ENCODE assay signal across 17 cellular contexts in genomic region chr18:3048820-3049349, GRCh38. TPM values are rescaled to one million over a fixed set of nuclear protein-coding genes. Genes with fewer than 3 reads are reported as not detected.
DNase-seq lines count a peak whose midpoint lies in the region; ATAC-seq, FAIRE-seq and TF ChIP-seq lines count a peak whose summit lies in the region.
"Had no signal": no experiment of that assay in that cellular context is flagged by ENCODE, and none has a peak within 500 bp of the region (broad histone marks: within the 10 kb centered on the region; RNA-seq: fewer than 3 reads in every experiment).

No MANE protein-coding gene starts in this region.

- H3K4me2 ChIP-seq in BLaER1 treated with 17β-estradiol and CSF1 and Interleukin-3, amounts not matched to agents 10 nM and 100 nM: peak overlapping the region in 6 of 11 experiments; percentile 6 to 49 (median 20); a peak in 6 of 22 replicates
- no peak overlapping the region for H3K4me2 ChIP-seq in K562 (ENCODE audit: insufficient read depth, low read length)
- H3K4me2 ChIP-seq in neural progenitor cell: no peak overlapping the region

- peaks cover 45% of the 10 kb centered on the region for H3K4me1 Mint-ChIP-seq in neural progenitor cell

- peaks cover 7% of the 10 kb centered on the region for H3K36me3 Mint-ChIP-seq in neural progenitor cell
- H3K36me3 Mint-ChIP-seq: CD4-positive, CD25-positive, alpha-beta regulatory T cell; CD8-positive, alpha-beta T cell had no signal

- H3K9me3 ChIP-seq in BLaER1 treated with 17β-estradiol and CSF1 and Interleukin-3, amounts not matched to agents 10 nM and 100 nM (replicated peaks in 1 of 11): peaks cover 12 to 34% (median 22%) of the 10 kb centered on the region in 11 experiments; a peak in 21 of 22 replicates
- H3K9me3 ChIP-seq in HEK293 (ENCODE audit: control insufficient read depth, insufficient read depth, low read depth, low read length): no peaks in the 10 kb centered on the region
- no peaks in the 10 kb centered on the region; the same call in 1 of the 2 replicates for H3K9me3 ChIP-seq in K562 (replicated peaks; ENCODE audit: control insufficient read depth, insufficient read depth, low read depth, low read length)
- no peaks in the 10 kb centered on the region for H3K9me3 ChIP-seq in neural progenitor cell (ENCODE audit: low read depth)

- peaks cover 9% of the 10 kb centered on the region for H3K27me3 Mint-ChIP-seq in neural progenitor cell (ENCODE audit: insufficient read depth, low read depth)

- TF ChIP-seq RAD21 in K562 (CRISPR knock-in tag; conservative IDR thresholded peaks at IDR 0.05 in 1 of 2, IDR thresholded peaks at IDR 0.05 in 1 of 2): no peak

- in situ Hi-C loops in K562 (cut with MboI): no loop called here

- no peak for FAIRE-seq in K562 (lab: Jason Lieb, UNC)
- FAIRE-seq: GM12878, GM19239, H1 had no signal

- ATAC-seq in K562 (no peak), HG03095 (IDR thresholded peaks at IDR 0.05; ENCODE audit: unreplicated experiment) (no peak)
- ATAC-seq: CD8-positive, alpha-beta T cell; GM12878 had no signal

- no peaks in the 10 kb centered on the region for H3K27me3 ChIP-seq in BLaER1 treated with 17β-estradiol and CSF1 and Interleukin-3, amounts not matched to agents 10 nM and 100 nM
- no peaks in the 10 kb centered on the region for H3K27me3 ChIP-seq in K562 (ENCODE audit: control insufficient read depth in 2 of 2, insufficient read depth in 2 of 2, low read length in 2 of 2)
- H3K27me3 ChIP-seq in neural progenitor cell: no peaks in the 10 kb centered on the region

- H3K36me3 ChIP-seq in BLaER1 treated with 17β-estradiol and CSF1 and Interleukin-3, amounts not matched to agents 10 nM and 100 nM: no peaks in the 10 kb centered on the region
- H3K36me3 ChIP-seq in HEK293 (ENCODE audit: control insufficient read depth in 2 of 2, insufficient read depth in 1 of 2, low read length in 2 of 2): no peaks in the 10 kb centered on the region
- no peaks in the 10 kb centered on the region for H3K36me3 ChIP-seq in K562 (ENCODE audit: control insufficient read depth, insufficient read depth, low read length)
- H3K36me3 ChIP-seq in neural progenitor cell: no peaks in the 10 kb centered on the region

- 56% methylated on average over 3 of the region's 3 CpGs for WGBS in K562 (ENCODE audit: insufficient coverage, low coverage, missing lambda C conversion rate)

- DNase-seq in K562 (ENCODE audit: extremely low read depth in 1 of 4, low spot score in 3 of 4): no peak
- no peak for DNase-seq in neural progenitor cell (ENCODE audit: low spot score)
- no peak for DNase-seq in DMS 273 (lab: John Stamatoyannopoulos, UW; ENCODE audit: unreplicated experiment)
- DNase-seq: Caco-2; CD4-positive, CD25-positive, alpha-beta regulatory T cell; CD8-positive, alpha-beta T cell; DMS79; EL; GM23248; HCEC 1CT had no signal

- no peak for TF ChIP-seq EP300 in K562 (IDR thresholded peaks at IDR 0.05; ENCODE audit: low read length)

- no peak overlapping the region for H3K4me3 ChIP-seq in BLaER1 treated with 17β-estradiol and CSF1 and Interleukin-3, amounts not matched to agents 10 nM and 100 nM
- no peak overlapping the region for H3K4me3 ChIP-seq in HEK293 (ENCODE audit: low read depth, low read length)
- H3K4me3 ChIP-seq in K562: no peak overlapping the region
- H3K4me3 ChIP-seq in neural progenitor cell: no peak overlapping the region
- H3K4me3 ChIP-seq: GM12878, GM23248 had no signal

- peak overlapping the region; percentile 28 for H3K4me3 Mint-ChIP-seq in neural progenitor cell
- H3K4me3 Mint-ChIP-seq: CD4-positive, CD25-positive, alpha-beta regulatory T cell; CD8-positive, alpha-beta T cell had no signal

- POLR2A ChIA-PET in HEK293 (lab: Yijun Ruan, JAX): no interaction called here
- POLR2A ChIA-PET in K562 (lab: Yijun Ruan, JAX): no interaction called here

- H3K4me1 ChIP-seq in BLaER1 treated with 17β-estradiol and CSF1 and Interleukin-3, amounts not matched to agents 10 nM and 100 nM: peaks cover 11 to 37% (median 26%) of the 10 kb centered on the region in 10 experiments; a peak in 19 of 20 replicates
- H3K4me1 ChIP-seq in HEK293 (ENCODE audit: control insufficient read depth, insufficient read depth, low read length) (peaks cover 2% of the 10 kb centered on the region; the same call in 1 of the 2 replicates), K562 (replicated peaks in 1 of 2; ENCODE audit: control insufficient read depth in 2 of 2, insufficient read depth in 2 of 2, low read length in 2 of 2) (peaks cover 0 to 9% of the 10 kb centered on the region in 2 experiments; a peak in 3 of 5 replicates), neural progenitor cell (peaks cover 44% of the 10 kb centered on the region)

- peaks cover 12% of the 10 kb centered on the region for H3F3A ChIP-seq in neural progenitor cell (ENCODE audit: low read depth)

- H3K9ac ChIP-seq in BLaER1 treated with 17β-estradiol and CSF1 and Interleukin-3, amounts not matched to agents 10 nM and 100 nM: no peak overlapping the region
- H3K9ac ChIP-seq in K562 (ENCODE audit: insufficient read depth in 1 of 2, low read depth in 2 of 2, low read length in 2 of 2) (no peak overlapping the region), neural progenitor cell (no peak overlapping the region)
- H3K9ac ChIP-seq: GM23248 had no signal

- H3K27ac Mint-ChIP-seq in neural progenitor cell: no peak overlapping the region
- H3K27ac Mint-ChIP-seq: CD4-positive, CD25-positive, alpha-beta regulatory T cell; CD8-positive, alpha-beta T cell had no signal

- TF ChIP-seq CTCF in HEK293 (tag by site-specific recombination; IDR thresholded peaks at IDR 0.05): no peak
- no peak for TF ChIP-seq CTCF in K562 (IDR thresholded peaks at IDR 0.05 in 2 of 3, conservative IDR thresholded peaks at IDR 0.05 in 1 of 3; ENCODE audit: insufficient read depth in 2 of 3, low read depth in 1 of 3, low read length in 3 of 3)
- no peak for TF ChIP-seq CTCF in neural progenitor cell (IDR thresholded peaks at IDR 0.05)

- intact Hi-C loops in K562 (cut with micrococcal nuclease): no loop called here

- BruUV-seq in K562 (replicated peaks; lab: Mats Ljungman, UMichigan): no TSS peak

- peaks cover 18% of the 10 kb centered on the region for H3K9me3 Mint-ChIP-seq in neural progenitor cell

- H3K27ac ChIP-seq in BLaER1 treated with 17β-estradiol and CSF1 and Interleukin-3, amounts not matched to agents 10 nM and 100 nM: no peak overlapping the region
- no peak overlapping the region for H3K27ac ChIP-seq in HEK293 (ENCODE audit: extremely low read depth, low read depth, low read length)
- no peak overlapping the region for H3K27ac ChIP-seq in K562 (ENCODE audit: extremely low read depth, low read depth, low read length)
- no peak overlapping the region for H3K27ac ChIP-seq in neural progenitor cell
- H3K27ac ChIP-seq: C4-2B, GM23248 had no signal

- no peaks in the 10 kb centered on the region for H3K9me1 ChIP-seq in K562 (ENCODE audit: control insufficient read depth, insufficient read depth, low read length)

- H2AFZ ChIP-seq in K562 (ENCODE audit: low read depth, low read length) (no peak overlapping the region), neural progenitor cell (replicated peaks) (no peak overlapping the region)
- H2AFZ ChIP-seq: GM23248 had no signal

- TF ChIP-seq POLR2A in K562 (conservative IDR thresholded peaks at IDR 0.05): no peak

- H3K79me2 ChIP-seq in K562 (ENCODE audit: control insufficient read depth, insufficient read depth, low read length) (no peaks in the 10 kb centered on the region), neural progenitor cell (ENCODE audit: low read depth) (no peaks in the 10 kb centered on the region)

- CTCF ChIA-PET in HEK293 (lab: Yijun Ruan, JAX): interaction anchor here (0.7 kb wide), 1 partner anchor 164 kb away, joined by 3 read pairs; no protein-coding TSS in a partner anchor
- CTCF ChIA-PET in K562 (lab: Yijun Ruan, JAX; ENCODE audit: low intra/inter-chr PET ratio): no interaction called here

- H4K20me1 ChIP-seq in BLaER1 treated with 17β-estradiol and CSF1 and Interleukin-3, amounts not matched to agents 10 nM and 100 nM: no peaks in the 10 kb centered on the region
- no peaks in the 10 kb centered on the region for H4K20me1 ChIP-seq in K562 (replicated peaks; ENCODE audit: control insufficient read depth, insufficient read depth, low read length)
- no peaks in the 10 kb centered on the region for H4K20me1 ChIP-seq in neural progenitor cell (ENCODE audit: low read depth)

TF ChIP-seq in HEK293, 187 proteins besides CTCF, POLR2A, EP300 and RAD21:
- TF ChIP-seq ZNF169 (tag by site-specific recombination; IDR thresholded peaks at IDR 0.05) (no peak), ZNF121 (tag by site-specific recombination; IDR thresholded peaks at IDR 0.05) (peak; percentile 45; the same call in 1 of the 2 replicates)
TF ChIP-seq in HEK293: peak in this region for 1.

TF ChIP-seq in K562, 482 proteins besides CTCF, POLR2A, EP300 and RAD21 (continues in another document):
- TF ChIP-seq BCOR (IDR thresholded peaks at IDR 0.05): peak; percentile 57
- peak; percentile 44; the same call in 1 of the 2 replicates for TF ChIP-seq CEBPG (CRISPR knock-in tag; IDR thresholded peaks at IDR 0.05)
- peak; percentile 43 to 68 for TF ChIP-seq CEBPG (tag; conservative IDR thresholded peaks at IDR 0.05 in 1 of 2, IDR thresholded peaks at IDR 0.05 in 1 of 2)
- 0 out of 2 replicates have a peak, but pooled peaks have one; percentile 14 for TF ChIP-seq CXXC5 (CRISPR knock-in tag; IDR thresholded peaks at IDR 0.05)
- TF ChIP-seq KLF10 (CRISPR knock-in tag; IDR thresholded peaks at IDR 0.05): no peak
- no peak for TF ChIP-seq HDAC6 (IDR thresholded peaks at IDR 0.05; ENCODE audit: low read depth, low read length)
- no peak for TF ChIP-seq NR1H2 (CRISPR knock-in tag; IDR thresholded peaks at IDR 0.05)

RNA-seq across cellular contexts. Expression of gene LPIN2, which starts 35.9 kb away (rescaled TPM):
- 45.6 and 69.6 TPM in 2 replicates for total RNA-seq in K562 (2011; cell fraction: chromatin; rRNA removed; ENCODE audit: low replicate concordance)
- total RNA-seq in K562 (2011; cell fraction: nucleolus; rRNA removed): 29.0 and 29.5 TPM in 2 replicates
- total RNA-seq in K562 (2011; cell fraction: nucleoplasm; rRNA removed): 35.7 and 37.3 TPM in 2 replicates
- total RNA-seq in K562 (2014; rRNA removed) (21.0 and 23.3 TPM in 2 replicates), K562 (2014; rRNA removed; fragmentation: Illumina TruSeq; extraction: Trizol) (20.6 and 23.5 TPM in 2 replicates), K562 (2015; rRNA removed; fragmentation: Illumina TruSeq; extraction: Trizol) (24.3 and 25.3 TPM in 2 replicates), K562 (2021) (26.1 and 31.7 TPM in 2 replicates), neural progenitor cell (ENCODE audit: low replicate concordance) (32.1 and 35.5 TPM in 2 replicates)
- polyA plus RNA-seq in K562 (2011; rRNA removed) (33.2 and 34.8 TPM in 2 replicates), K562 (2014; fragmentation: Illumina TruSeq; extraction: Trizol) (24.2 and 30.3 TPM in 2 replicates), K562 (2014; fragmentation: Nextera tagmentation; extraction: Ambion mirVana) (1 to 10 TPM; 5.2 to 7.6 TPM), K562 (2014; rRNA removed) (23.0 and 24.6 TPM in 2 replicates)
- 17.2 and 25.7 TPM in 2 replicates for polyA plus RNA-seq in K562 (2011; cell fraction: cytosol; rRNA removed)
- 37.4 and 44.9 TPM in 2 replicates for polyA plus RNA-seq in K562 (2011; cell fraction: nucleus; rRNA removed)
- polyA plus RNA-seq in K562 (2012): 18.3 and 28.4 TPM in 2 replicates
- 41.5 and 47.0 TPM in 2 replicates for polyA minus RNA-seq in K562 (2011; rRNA and poly(A)+ RNA removed)
- 22.2 and 22.3 TPM in 2 replicates for polyA minus RNA-seq in K562 (2011; cell fraction: cytosol; rRNA and poly(A)+ RNA removed)
- 20.3 and 39.2 TPM in 2 replicates for polyA minus RNA-seq in K562 (2011; cell fraction: nucleus; rRNA and poly(A)+ RNA removed)

Comparison
In these comparisons a context has a peak if more than half of its experiments do, and no peak if none do; other contexts are left out.
1. H3K4me2 ChIP-seq: peak in BLaER1 treated with 17β-estradiol and CSF1 and Interleukin-3, amounts not matched to agents 10 nM and 100 nM (6 of 11); none in K562 (single experiment) and neural progenitor cell (single experiment).